Comparison of ENCODE assay signal across 7 cellular contexts in the genomic region with DNA sequence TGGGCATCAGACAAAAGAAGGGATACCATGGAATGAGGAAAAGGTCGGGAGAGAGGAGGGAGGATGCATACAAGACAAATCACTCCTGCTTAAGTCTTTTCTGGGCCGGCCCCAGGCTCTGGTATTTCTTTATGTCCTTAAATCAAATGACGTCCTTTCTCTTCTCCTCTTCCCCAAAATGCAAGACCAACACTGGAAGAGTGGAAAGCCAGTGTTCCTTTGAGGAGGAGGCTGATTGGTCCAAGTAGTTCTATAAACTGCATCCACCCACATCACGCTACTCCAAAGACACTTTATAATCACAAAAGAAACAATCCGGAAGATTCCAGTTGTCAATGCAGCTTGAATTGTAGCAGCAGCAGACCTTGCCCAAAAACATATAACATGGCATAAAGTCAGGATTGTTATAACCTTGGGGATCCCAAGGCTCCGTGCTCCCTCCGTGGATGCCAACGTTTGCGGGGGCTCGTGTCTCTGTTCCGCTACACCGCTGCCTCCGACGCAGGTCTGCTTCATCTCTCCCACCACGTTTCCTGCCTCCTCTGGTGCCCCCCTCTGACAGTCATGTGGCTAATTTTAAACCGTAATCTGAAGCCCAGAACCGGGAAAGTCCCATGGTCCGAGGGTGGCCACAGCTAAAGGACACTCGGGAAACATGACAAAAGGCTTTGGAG. TPM values are rescaled to one million over a fixed set of nuclear protein-coding genes. Genes with fewer than 3 reads are reported as not detected.
DNase-seq lines count a peak whose midpoint lies in the region; ATAC-seq and TF ChIP-seq lines count a peak whose summit lies in the region.

No MANE protein-coding gene starts in this region.

- no peak overlapping the region for H3K9ac ChIP-seq in HUES48 (ENCODE audit: low read depth, low read length)

- H3K36me3 Mint-ChIP-seq in osteocyte (ENCODE audit: unreplicated experiment): no peaks in the 10 kb centered on the region

- no peaks in the 10 kb centered on the region for H3K9me3 ChIP-seq in HUES48 (ENCODE audit: control insufficient read depth, insufficient read depth, low read length)

- H3K4me3 Mint-ChIP-seq in osteocyte (ENCODE audit: unreplicated experiment): peak overlapping the region; percentile 56

- H3K4me1 Mint-ChIP-seq in osteocyte (ENCODE audit: unreplicated experiment): peaks cover 29% of the 10 kb centered on the region

- ATAC-seq in GM18505 (IDR thresholded peaks at IDR 0.05; ENCODE audit: unreplicated experiment) (no peak), HG02970 (IDR thresholded peaks at IDR 0.05; ENCODE audit: low FRiP score, unreplicated experiment) (no peak)

- H3K27me3 Mint-ChIP-seq in osteocyte (ENCODE audit: unreplicated experiment): no peaks in the 10 kb centered on the region

- H3K4me3 ChIP-seq in HUES48 (ENCODE audit: low read depth, low read length): no peak overlapping the region

- H3K27me3 ChIP-seq in HUES48 (ENCODE audit: control insufficient read depth, insufficient read depth, low read length): no peaks in the 10 kb centered on the region

- no peaks in the 10 kb centered on the region for H3K36me3 ChIP-seq in HUES48 (ENCODE audit: control insufficient read depth, insufficient read depth, low read length)

- peaks cover 7% of the 10 kb centered on the region; the same call in 1 of the 2 replicates for H3K4me1 ChIP-seq in HUES48 (ENCODE audit: control insufficient read depth, insufficient read depth, low read length)

- no peak for TF ChIP-seq POLR2A in GM18505 (IDR thresholded peaks at IDR 0.05; ENCODE audit: borderline replicate concordance, extremely low read depth, insufficient read depth, insufficient read length)

- H3K27ac Mint-ChIP-seq in osteocyte (ENCODE audit: unreplicated experiment): peak overlapping the region; percentile 19

- peak overlapping the region; percentile 28 for H3K27ac ChIP-seq in HUES48 (ENCODE audit: low read depth, low read length)

- no peak for TF ChIP-seq CTCF in osteocyte (IDR thresholded peaks at IDR 0.05)

- H3K9me3 Mint-ChIP-seq in osteocyte (ENCODE audit: unreplicated experiment): no peaks in the 10 kb centered on the region

- DNase-seq in activated T-helper 1 cell treated with Interleukin-2 at 50 U/mL for 16 hours (ENCODE audit: low read depth) (peak; percentile 15), glomerular visceral epithelial cell (ENCODE audit: extremely low spot score) (peak; percentile 35), osteocyte (ENCODE audit: extremely low spot score, unreplicated experiment) (no peak), NCI-H526 treated with DMSO at 0.1 percent for 48 hours (lab: John Stamatoyannopoulos, UW) (no peak)

RNA-seq across cellular contexts. Expression of gene MCUR1, which starts 47.1 kb away (rescaled TPM):
- total RNA-seq in osteocyte: 23.4 and 24.8 TPM in 2 replicates

RNA-seq across cellular contexts. Expression of gene RANBP9, which starts 55.6 kb away (rescaled TPM):
- 53.6 and 55.4 TPM in 2 replicates for total RNA-seq in osteocyte

Comparison
In these comparisons a context has a peak if more than half of its experiments do, and no peak if none do; other contexts are left out.
1. DNase-seq: peak in activated T-helper 1 cell treated with Interleukin-2 at 50 U/mL for 16 hours (single experiment) and glomerular visceral epithelial cell (single experiment); none in osteocyte (single experiment) and NCI-H526 treated with DMSO at 0.1 percent for 48 hours (single experiment).